In genomic region chr6:127201321-127201720, GRCh38 we compare ENCODE assay signal across 17 cellular contexts.
A peak's percentile ranks its signal among the peaks of the same experiment; 100 is the strongest.
DNase-seq lines count a peak whose midpoint lies in the region; ATAC-seq and TF ChIP-seq lines count a peak whose summit lies in the region.
"Had no signal": no experiment of that assay in that cellular context is flagged by ENCODE, and none has a peak within 500 bp of the region (broad histone marks: within the 10 kb centered on the region; RNA-seq: fewer than 3 reads in every experiment).

No MANE protein-coding gene starts in this region.

- no peak for TF ChIP-seq CTCF in RWPE1 (conservative IDR thresholded peaks at IDR 0.05; ENCODE audit: low read depth)
- no peak for TF ChIP-seq CTCF in fibroblast of mammary gland (conservative IDR thresholded peaks at IDR 0.05; ENCODE audit: control insufficient read depth, insufficient read depth, low read depth, low read length)

- POLR2A ChIA-PET in RWPE1 (lab: Yijun Ruan, JAX; ENCODE audit: low non-redundant PET) = no interaction called here

- H3K27ac ChIP-seq in RWPE1 = no peak overlapping the region
- H3K27ac ChIP-seq: BLaER1, KMS-11, right atrium auricular region, thyroid gland had no signal

- no peak for ATAC-seq in HG02870 (IDR thresholded peaks at IDR 0.05; ENCODE audit: unreplicated experiment)
- ATAC-seq in GM21786 (IDR thresholded peaks at IDR 0.05; ENCODE audit: unreplicated experiment) = no peak
- ATAC-seq: activated CD8-positive, alpha-beta T cell treated with anti-CD3 and anti-CD28 coated beads for 36 hours; natural killer cell treated with Interleukin-12 subunit alpha and Interleukin-12 subunit beta and Interleukin-15 and Interleukin-18, amount 100 ng/mL, for 72 hours had no signal

- no peak overlapping the region for H3K4me3 ChIP-seq in fibroblast of mammary gland (ENCODE audit: control insufficient read depth, low read depth, low read length)
- H3K4me3 ChIP-seq: BLaER1, right atrium auricular region, thyroid gland had no signal

- peak; percentile 56 for DNase-seq in EH (ENCODE audit: low read depth)
- peak; percentile 12 for DNase-seq in RWPE1 (ENCODE audit: low spot score)
- DNase-seq in fibroblast of mammary gland (ENCODE audit: low read depth) = peak; percentile 65
- DNase-seq in renal cortical epithelial cell (ENCODE audit: low read depth) = peak; percentile 83
- DNase-seq in ureter (ENCODE audit: low spot score) = no peak
- DNase-seq in NCI-H345 (lab: John Stamatoyannopoulos, UW) = no peak
- DNase-seq: activated CD8-positive, alpha-beta T cell treated with anti-CD3 and anti-CD28 coated beads for 36 hours; DMS153; NCI-H146; OCI-M1; thyroid gland had no signal

- CTCF ChIA-PET in RWPE1 (lab: Yijun Ruan, JAX) = interaction anchor here (0.5 to 0.6 kb wide), 2 partner anchors 260 to 824 kb away, joined by 3 read pairs; no protein-coding TSS in a partner anchor

Comparison
In these comparisons a context has a peak if more than half of its experiments do, and no peak if none do; other contexts are left out.
1. DNase-seq: peak in EH (single experiment), RWPE1 (single experiment), fibroblast of mammary gland (single experiment) and renal cortical epithelial cell (single experiment); none in ureter (single experiment) and NCI-H345 (single experiment).